Comparison of ENCODE assay signal across 1 cellular context in the genomic region with DNA sequence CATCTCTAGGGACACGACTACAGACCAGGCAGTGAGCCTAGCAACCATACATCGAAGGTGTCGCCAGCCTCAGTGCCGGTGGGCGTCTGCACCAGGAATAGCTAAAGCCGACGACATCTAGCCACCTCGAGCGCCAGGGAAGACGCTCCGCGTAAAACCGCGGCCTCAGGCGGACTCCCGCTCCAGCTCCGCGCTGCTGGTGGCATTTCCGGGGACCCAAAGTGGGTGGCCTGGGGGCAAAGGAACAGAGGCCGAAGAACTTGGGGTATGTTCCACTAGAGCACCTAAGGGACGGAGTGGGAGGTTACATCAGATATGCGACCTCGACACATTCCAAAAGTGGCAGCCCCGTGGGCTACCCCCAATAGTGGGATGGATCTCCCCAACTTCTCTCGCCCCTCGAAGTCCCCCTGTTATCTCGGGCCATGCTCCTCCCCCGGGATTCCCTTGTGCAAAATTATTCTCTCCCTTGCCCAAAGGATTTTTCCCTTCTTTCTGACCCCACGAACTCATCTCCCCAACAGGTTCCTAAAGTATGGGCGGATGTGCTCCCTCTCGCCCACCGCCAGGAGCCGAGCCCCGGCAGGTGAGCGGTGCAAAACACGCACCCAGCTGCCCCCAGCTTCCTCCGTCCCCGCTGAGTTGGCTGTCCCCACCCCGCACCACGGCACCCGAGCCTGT.
TF ChIP-seq lines count a peak whose summit lies in the region.

No MANE protein-coding gene starts in this region.

TF ChIP-seq in HEK293, 187 proteins besides CTCF, POLR2A, EP300 and RAD21 (continued from another document):
- TF ChIP-seq, protein P1, sequence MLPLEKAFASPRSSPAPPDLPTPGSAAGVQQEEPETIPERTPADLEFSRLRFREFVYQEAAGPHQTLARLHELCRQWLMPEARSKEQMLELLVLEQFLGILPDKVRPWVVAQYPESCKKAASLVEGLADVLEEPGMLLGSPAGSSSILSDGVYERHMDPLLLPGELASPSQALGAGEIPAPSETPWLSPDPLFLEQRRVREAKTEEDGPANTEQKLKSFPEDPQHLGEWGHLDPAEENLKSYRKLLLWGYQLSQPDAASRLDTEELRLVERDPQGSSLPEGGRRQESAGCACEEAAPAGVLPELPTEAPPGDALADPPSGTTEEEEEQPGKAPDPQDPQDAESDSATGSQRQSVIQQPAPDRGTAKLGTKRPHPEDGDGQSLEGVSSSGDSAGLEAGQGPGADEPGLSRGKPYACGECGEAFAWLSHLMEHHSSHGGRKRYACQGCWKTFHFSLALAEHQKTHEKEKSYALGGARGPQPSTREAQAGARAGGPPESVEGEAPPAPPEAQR (tag by site-specific recombination; IDR thresholded peaks at IDR 0.05) = no peak
- no peak for TF ChIP-seq ZNF777 (tag by site-specific recombination; IDR thresholded peaks at IDR 0.05; ENCODE audit: borderline replicate concordance)
- TF ChIP-seq ZNF677 (tag by site-specific recombination; IDR thresholded peaks at IDR 0.05) = no peak
- no peak for TF ChIP-seq ZNF555 (tag by site-specific recombination; conservative IDR thresholded peaks at IDR 0.05)
- no peak for TF ChIP-seq ZNF426 (tag by site-specific recombination; IDR thresholded peaks at IDR 0.05)
- TF ChIP-seq, protein P2, sequence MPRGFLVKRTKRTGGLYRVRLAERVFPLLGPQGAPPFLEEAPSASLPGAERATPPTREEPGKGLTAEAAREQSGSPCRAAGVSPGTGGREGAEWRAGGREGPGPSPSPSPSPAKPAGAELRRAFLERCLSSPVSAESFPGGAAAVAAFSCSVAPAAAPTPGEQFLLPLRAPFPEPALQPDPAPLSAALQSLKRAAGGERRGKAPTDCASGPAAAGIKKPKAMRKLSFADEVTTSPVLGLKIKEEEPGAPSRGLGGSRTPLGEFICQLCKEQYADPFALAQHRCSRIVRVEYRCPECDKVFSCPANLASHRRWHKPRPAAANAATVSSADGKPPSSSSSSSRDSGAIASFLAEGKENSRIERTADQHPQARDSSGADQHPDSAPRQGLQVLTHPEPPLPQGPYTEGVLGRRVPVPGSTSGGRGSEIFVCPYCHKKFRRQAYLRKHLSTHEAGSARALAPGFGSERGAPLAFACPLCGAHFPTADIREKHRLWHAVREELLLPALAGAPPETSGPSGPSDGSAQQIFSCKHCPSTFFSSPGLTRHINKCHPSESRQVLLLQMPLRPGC (tag by site-specific recombination; IDR thresholded peaks at IDR 0.05) = no peak
- no peak for TF ChIP-seq HOXC10 (CRISPR knock-in tag; IDR thresholded peaks at IDR 0.05)
- TF ChIP-seq RBAK (tag by site-specific recombination; IDR thresholded peaks at IDR 0.05) = no peak
- no peak for TF ChIP-seq SCRT2 (tag by site-specific recombination; IDR thresholded peaks at IDR 0.05)
- no peak for TF ChIP-seq ZNF416 (tag by site-specific recombination; IDR thresholded peaks at IDR 0.05)
